ENCODE assay signal across 8 cellular contexts in genomic region chr5:53480474-53481353, GRCh38. TPM values are rescaled to one million over a fixed set of nuclear protein-coding genes. Genes with fewer than 3 reads are reported as not detected.
DNase-seq lines count a peak whose midpoint lies in the region; ATAC-seq, FAIRE-seq and TF ChIP-seq lines count a peak whose summit lies in the region.

Gene FST (plus strand): TSS chr5:53480629. CDS start chr5:53480792, 163 bp downstream.

- in situ Hi-C loops in K562 (cut with MboI): no loop called here

- peaks cover 0 to 30% of the 10 kb centered on the region in 2 experiments; a peak in 2 of 5 replicates for H3K4me1 ChIP-seq in K562 (replicated peaks in 1 of 2; ENCODE audit: control insufficient read depth in 2 of 2, insufficient read depth in 2 of 2, low read length in 2 of 2)

- CTCF ChIA-PET in K562 (lab: Yijun Ruan, JAX; ENCODE audit: low intra/inter-chr PET ratio): interaction anchor here (0.6 kb wide), 1 partner anchor 9 kb away, joined by 3 read pairs; no protein-coding TSS in a partner anchor

- no peak for FAIRE-seq in K562 (lab: Jason Lieb, UNC)

- TF ChIP-seq EP300 in K562 (IDR thresholded peaks at IDR 0.05; ENCODE audit: low read length): no peak

- no peak for TF ChIP-seq RAD21 in K562 (CRISPR knock-in tag; conservative IDR thresholded peaks at IDR 0.05 in 1 of 2, IDR thresholded peaks at IDR 0.05 in 1 of 2)

- peak within 1 kb of the TSS; percentile 7 for H3K27ac Mint-ChIP-seq in stimulated activated effector memory CD8-positive, alpha-beta T cell treated with anti-CD3 and anti-CD28 coated beads, Interleukin-12 subunit alpha, Interleukin-12 subunit beta, amount 100 ng/mL, for 72 hours

- no TSS peak for BruUV-seq in K562 (replicated peaks; lab: Mats Ljungman, UMichigan)

- no peaks in the 10 kb centered on the region for H3K36me3 Mint-ChIP-seq in stimulated activated effector memory CD8-positive, alpha-beta T cell treated with anti-CD3 and anti-CD28 coated beads, Interleukin-12 subunit alpha, Interleukin-12 subunit beta, amount 100 ng/mL, for 72 hours

- no peaks in the 10 kb centered on the region for H3K79me2 ChIP-seq in K562 (ENCODE audit: control insufficient read depth, insufficient read depth, low read length)

- H3K4me3 ChIP-seq in MG63: peak within 1 kb of the TSS; percentile 89
- H3K4me3 ChIP-seq in K562: peak within 1 kb of the TSS; percentile 30; the same call in 1 of the 2 replicates

- peak within 1 kb of the TSS; percentile 12; the same call in 1 of the 2 replicates for H3K4me2 ChIP-seq in K562 (ENCODE audit: insufficient read depth, low read length)

- DNase-seq in GM03348 (ENCODE audit: low spot score) (peak; percentile 63), MG63 (peak; percentile 69), K562 (ENCODE audit: extremely low read depth in 1 of 4, low spot score in 3 of 4) (peak; percentile 16 to 19 (median 18)), iris pigment epithelial cell (ENCODE audit: low read depth) (peak; percentile 36), globus pallidus (ENCODE audit: low spot score) (no peak), caudate nucleus (lab: John Stamatoyannopoulos, UW) (no peak)
- DNase-seq in stimulated activated effector memory CD8-positive, alpha-beta T cell treated with anti-CD3 and anti-CD28 coated beads, Interleukin-12 subunit alpha, Interleukin-12 subunit beta, amount 100 ng/mL, for 72 hours (ENCODE audit: low spot score in 2 of 2): no peak

- POLR2A ChIA-PET in K562 (lab: Yijun Ruan, JAX): interaction anchor here (0.6 kb wide), 1 partner anchor 22 kb away, joined by 4 read pairs; no protein-coding TSS in a partner anchor

- no peaks in the 10 kb centered on the region for H3K9me1 ChIP-seq in K562 (ENCODE audit: control insufficient read depth, insufficient read depth, low read length)

- peak within 1 kb of the TSS in 1 of 2 experiments; percentile 66; a peak in 2 of 4 replicates for H3K9ac ChIP-seq in K562 (ENCODE audit: insufficient read depth in 1 of 2, low read depth in 2 of 2, low read length in 2 of 2)

- H3K4me1 Mint-ChIP-seq in stimulated activated effector memory CD8-positive, alpha-beta T cell treated with anti-CD3 and anti-CD28 coated beads, Interleukin-12 subunit alpha, Interleukin-12 subunit beta, amount 100 ng/mL, for 72 hours: peaks cover 42% of the 10 kb centered on the region

- H3K9me3 ChIP-seq in MG63: no peaks in the 10 kb centered on the region
- H3K9me3 ChIP-seq in K562 (replicated peaks; ENCODE audit: control insufficient read depth, insufficient read depth, low read depth, low read length): no peaks in the 10 kb centered on the region

- TF ChIP-seq CTCF in K562 (IDR thresholded peaks at IDR 0.05 in 2 of 3, conservative IDR thresholded peaks at IDR 0.05 in 1 of 3; ENCODE audit: insufficient read depth in 2 of 3, low read depth in 1 of 3, low read length in 3 of 3): no peak

- H3K27ac ChIP-seq in K562 (ENCODE audit: extremely low read depth, low read depth, low read length): no peak within 1 kb of the TSS
- no peak within 1 kb of the TSS for H3K27ac ChIP-seq in caudate nucleus (ENCODE audit: low read depth, low read length)

- H3K36me3 ChIP-seq in MG63 (peaks cover 34% of the 10 kb centered on the region), K562 (ENCODE audit: control insufficient read depth, insufficient read depth, low read length) (no peaks in the 10 kb centered on the region)

- peaks cover 12% of the 10 kb centered on the region for H4K20me1 ChIP-seq in K562 (replicated peaks; ENCODE audit: control insufficient read depth, insufficient read depth, low read length)

- TF ChIP-seq POLR2A in K562 (conservative IDR thresholded peaks at IDR 0.05): no peak

- peak within 1 kb of the TSS; percentile 81 for H3K4me3 Mint-ChIP-seq in stimulated activated effector memory CD8-positive, alpha-beta T cell treated with anti-CD3 and anti-CD28 coated beads, Interleukin-12 subunit alpha, Interleukin-12 subunit beta, amount 100 ng/mL, for 72 hours

- ATAC-seq in K562 (peak; percentile 18; the same call in 1 of the 3 replicates), GM21381 (IDR thresholded peaks at IDR 0.05; ENCODE audit: unreplicated experiment) (no peak)
- ATAC-seq in stimulated activated effector memory CD8-positive, alpha-beta T cell treated with anti-CD3 and anti-CD28 coated beads, Interleukin-12 subunit alpha, Interleukin-12 subunit beta, amount 100 ng/mL, for 72 hours: peak; percentile 25

- intact Hi-C loops in K562 (cut with micrococcal nuclease): loop anchor here (5.0 kb wide), 2 partner anchors 582 to 737 kb away; no protein-coding TSS in a partner anchor

- no peaks in the 10 kb centered on the region for H3K9me3 Mint-ChIP-seq in stimulated activated effector memory CD8-positive, alpha-beta T cell treated with anti-CD3 and anti-CD28 coated beads, Interleukin-12 subunit alpha, Interleukin-12 subunit beta, amount 100 ng/mL, for 72 hours

- no peak within 1 kb of the TSS; the same call in 1 of the 2 replicates for H2AFZ ChIP-seq in K562 (ENCODE audit: low read depth, low read length)

- H3K27me3 ChIP-seq in MG63: no peaks in the 10 kb centered on the region
- H3K27me3 ChIP-seq in K562 (ENCODE audit: control insufficient read depth in 2 of 2, insufficient read depth in 2 of 2, low read length in 2 of 2): peaks cover 33 to 36% of the 10 kb centered on the region in 2 experiments

- 3% methylated on average over 24 of the region's 65 CpGs for WGBS in K562 (ENCODE audit: insufficient coverage, low coverage, missing lambda C conversion rate)

TF ChIP-seq in K562, 482 proteins besides CTCF, POLR2A, EP300 and RAD21:
- TF ChIP-seq RFX5 (IDR thresholded peaks at IDR 0.05; ENCODE audit: low read depth, low read length): no peak
- TF ChIP-seq UBTF (IDR thresholded peaks at IDR 0.05; ENCODE audit: borderline replicate concordance in 1 of 2, low read depth in 2 of 2, low read length in 2 of 2): 0 out of 4 replicates have a peak, but pooled peaks of 1 of the 2 experiments have one; percentile 25
- peak; percentile 64; the same call in 1 of the 2 replicates for TF ChIP-seq HDAC6 (IDR thresholded peaks at IDR 0.05; ENCODE audit: low read depth, low read length)
- TF ChIP-seq, protein P1, sequence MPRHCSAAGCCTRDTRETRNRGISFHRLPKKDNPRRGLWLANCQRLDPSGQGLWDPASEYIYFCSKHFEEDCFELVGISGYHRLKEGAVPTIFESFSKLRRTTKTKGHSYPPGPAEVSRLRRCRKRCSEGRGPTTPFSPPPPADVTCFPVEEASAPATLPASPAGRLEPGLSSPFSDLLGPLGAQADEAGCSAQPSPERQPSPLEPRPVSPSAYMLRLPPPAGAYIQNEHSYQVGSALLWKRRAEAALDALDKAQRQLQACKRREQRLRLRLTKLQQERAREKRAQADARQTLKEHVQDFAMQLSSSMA (CRISPR knock-in tag; IDR thresholded peaks at IDR 0.05): no peak

RNA-seq across cellular contexts. Expression of gene FST, which starts in this region (rescaled TPM):
- total RNA-seq in MG63 (2014; rRNA removed; shearing (Covaris generic); ENCODE audit: low replicate concordance): 114 and 131 TPM in 2 replicates
- total RNA-seq in K562 (2011; cell fraction: chromatin; rRNA removed; ENCODE audit: low replicate concordance): not detected in 2 replicates
- total RNA-seq in K562 (2011; cell fraction: nucleolus; rRNA removed): not detected in 2 replicates
- not detected in 2 replicates for total RNA-seq in K562 (2011; cell fraction: nucleoplasm; rRNA removed)
- not detected in 2 replicates for total RNA-seq in K562 (2014; rRNA removed)
- not detected in 2 replicates for total RNA-seq in K562 (2014; rRNA removed; fragmentation: Illumina TruSeq; extraction: Trizol)
- not detected in 2 replicates for total RNA-seq in K562 (2015; rRNA removed; fragmentation: Illumina TruSeq; extraction: Trizol)
- 0.25 and 0.27 TPM in 2 replicates for total RNA-seq in K562 (2021)
- 0.03 and 0.07 TPM in 2 replicates for polyA plus RNA-seq in K562 (2011; rRNA removed)
- 0.01 TPM in 1 of 2 replicates, not detected in the other for polyA plus RNA-seq in K562 (2011; cell fraction: cytosol; rRNA removed)
- 0.18 TPM in 1 of 2 replicates, not detected in the other for polyA plus RNA-seq in K562 (2011; cell fraction: nucleus; rRNA removed)
- not detected in 2 replicates for polyA plus RNA-seq in K562 (2012)
- not detected in 2 replicates for polyA plus RNA-seq in K562 (2014; fragmentation: Illumina TruSeq; extraction: Trizol)
- not detected for polyA plus RNA-seq in K562 (2014; fragmentation: Nextera tagmentation; extraction: Ambion mirVana)
- not detected in 2 replicates for polyA plus RNA-seq in K562 (2014; rRNA removed)
- polyA minus RNA-seq in K562 (2011; rRNA and poly(A)+ RNA removed): not detected in 2 replicates
- not detected in 2 replicates for polyA minus RNA-seq in K562 (2011; cell fraction: cytosol; rRNA and poly(A)+ RNA removed)
- not detected in 2 replicates for polyA minus RNA-seq in K562 (2011; cell fraction: nucleus; rRNA and poly(A)+ RNA removed)

Comparison
In these comparisons a context has a peak if more than half of its experiments do, and no peak if none do; other contexts are left out.
1. RNA of gene FST (total RNA-seq): 114 to 131 TPM in MG63; 0.25 to 0.27 TPM in K562; every median in the first group is over 10 times any median in the second.
2. Peak in DNase-seq, ATAC-seq, H3K4me3 ChIP-seq and H3K4me2 ChIP-seq in K562; RNA of the gene not detected or under 1 TPM.
3. DNase-seq: peak in GM03348 (single experiment), MG63 (single experiment) and iris pigment epithelial cell (single experiment); none in stimulated activated effector memory CD8-positive, alpha-beta T cell treated with anti-CD3 and anti-CD28 coated beads, Interleukin-12 subunit alpha, Interleukin-12 subunit beta, amount 100 ng/mL, for 72 hours (0 of 2), globus pallidus (single experiment) and caudate nucleus (0 of 61).